25 cellular contexts compared by ENCODE assay signal in the genomic region with DNA sequence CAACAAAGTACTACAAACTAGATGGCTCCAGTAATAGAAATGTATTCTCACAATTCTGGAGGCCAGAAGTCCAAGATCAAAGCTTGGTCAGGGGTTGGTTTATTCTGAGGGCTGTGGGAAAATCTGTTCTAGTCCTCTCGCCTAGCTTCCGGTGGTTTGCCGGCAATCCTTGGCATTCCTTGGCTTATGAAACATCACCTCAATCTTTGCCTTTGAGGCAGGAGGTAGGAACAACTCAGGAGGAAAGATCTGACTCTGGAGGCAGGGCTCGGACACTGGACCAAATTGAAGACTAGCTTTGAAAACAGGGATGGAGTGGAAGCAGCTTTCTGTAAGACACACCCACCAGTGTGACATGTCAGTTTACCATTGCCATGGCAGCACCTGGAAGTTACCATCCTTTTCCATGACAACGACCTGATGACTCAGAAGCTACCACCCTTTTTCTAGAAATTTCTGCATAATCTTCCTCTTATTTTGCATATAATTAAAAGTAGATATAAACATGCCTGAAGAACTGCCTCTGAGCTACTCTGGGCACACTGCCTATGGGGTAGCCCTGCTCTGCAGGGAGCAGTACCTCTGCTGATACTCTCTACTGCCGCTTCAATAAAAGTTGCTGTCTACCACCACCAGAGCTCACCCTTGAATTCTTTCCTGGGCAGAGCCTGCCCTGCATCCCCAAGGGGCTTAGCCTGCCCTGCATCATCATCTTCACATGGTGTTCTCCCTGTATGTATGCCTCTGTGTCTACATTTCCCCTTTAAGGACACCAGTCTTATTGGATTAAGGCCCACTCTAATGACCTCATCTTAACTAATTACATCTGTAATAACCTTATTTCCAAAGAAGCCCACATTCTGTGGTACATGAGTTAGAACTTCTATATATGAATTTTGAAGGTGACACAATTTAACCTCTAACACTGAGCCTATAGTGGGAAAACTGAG. TPM values are rescaled to one million over a fixed set of nuclear protein-coding genes. Genes with fewer than 3 reads are reported as not detected.
DNase-seq lines count a peak whose midpoint lies in the region; FAIRE-seq and TF ChIP-seq lines count a peak whose summit lies in the region.
"Had no signal": no experiment of that assay in that cellular context is flagged by ENCODE, and none has a peak within 500 bp of the region (broad histone marks: within the 10 kb centered on the region; RNA-seq: fewer than 3 reads in every experiment).

No MANE protein-coding gene starts in this region.

- H3K4me1 ChIP-seq in HEK293 (ENCODE audit: control insufficient read depth, insufficient read depth, low read length) (no peaks in the 10 kb centered on the region), mesendoderm (ENCODE audit: control insufficient read depth, low read depth, low read length) (no peaks in the 10 kb centered on the region)
- H3K4me1 ChIP-seq: BLaER1, parathyroid adenoma, tibial nerve had no signal

- no peak overlapping the region for H2BK15ac ChIP-seq in mesendoderm (replicated peaks; ENCODE audit: low read depth)

- DNase-seq in AG10803 (ENCODE audit: low read depth) (peak; percentile 21), astrocyte of the hippocampus (ENCODE audit: low read depth, low spot score) (peak; percentile 76), mesendoderm (peak; percentile 67), NCI-H2029 (lab: John Stamatoyannopoulos, UW) (no peak), NCI-H187 treated with DMSO at 0.1 percent for 48 hours (lab: John Stamatoyannopoulos, UW) (no peak), Kasumi-1 (lab: John Stamatoyannopoulos, UW) (no peak), GM12892 (ENCODE audit: insufficient read length) (no peak)
- DNase-seq: activated CD4-positive, alpha-beta T cell treated with anti-CD3 and anti-CD28 coated beads for 4 hours; activated CD8-positive, alpha-beta memory T cell treated with anti-CD3 and anti-CD28 coated beads for 24 hours; activated T-cell treated with anti-CD3 and anti-CD28 coated beads for 4 hours; effector CD8-positive, alpha-beta T cell; NCI-H1436; NCI-H748 treated with DMSO at 0.1 percent for 48 hours; Peyer's patch; SIG-M5; stimulated activated CD8-positive, alpha-beta memory T cell treated with anti-CD3 and anti-CD28 coated beads, Interleukin-4, amount 100 ng/mL, for 48 hours; SW 1271; T-helper 9 cell had no signal

- H3K4me3 ChIP-seq in AG10803 (ENCODE audit: low read length) = no peak overlapping the region
- H3K4me3 ChIP-seq in HEK293 (ENCODE audit: low read depth, low read length) = no peak overlapping the region
- H3K4me3 ChIP-seq in mesendoderm (ENCODE audit: low read length) = no peak overlapping the region
- H3K4me3 ChIP-seq: BLaER1, coronary artery, Peyer's patch, tibial nerve had no signal

- H3K4me2 ChIP-seq in mesendoderm (ENCODE audit: low read length) = no peak overlapping the region
- H3K4me2 ChIP-seq: BLaER1 had no signal

- H3K79me2 ChIP-seq in mesendoderm (ENCODE audit: control insufficient read depth, insufficient read depth, low read length) = no peaks in the 10 kb centered on the region
- H3K79me2 ChIP-seq: parathyroid adenoma had no signal

- CTCF ChIA-PET in HEK293 (lab: Yijun Ruan, JAX) = interaction anchor here (0.6 kb wide), 1 partner anchor 285 kb away, joined by 3 read pairs; no protein-coding TSS in a partner anchor

- no peak overlapping the region for H4K5ac ChIP-seq in mesendoderm (ENCODE audit: low read length)

- H3K79me1 ChIP-seq in mesendoderm (ENCODE audit: low read length) = no peaks in the 10 kb centered on the region

- H3K4ac ChIP-seq in mesendoderm (ENCODE audit: low read depth, low read length) = no peak overlapping the region

- no peak overlapping the region for H4K8ac ChIP-seq in mesendoderm (ENCODE audit: low read depth, low read length)

- H3K18ac ChIP-seq in mesendoderm (ENCODE audit: low read length) = no peak overlapping the region

- no peaks in the 10 kb centered on the region for H3K27me3 ChIP-seq in mesendoderm (ENCODE audit: insufficient read depth, low read length, poor library complexity)
- H3K27me3 ChIP-seq: BLaER1, Peyer's patch, tibial nerve had no signal

- TF ChIP-seq CTCF in AG10803 (conservative IDR thresholded peaks at IDR 0.05; ENCODE audit: low read length) (no peak), HEK293 (tag by site-specific recombination; IDR thresholded peaks at IDR 0.05) (no peak)

- TF ChIP-seq POLR2A in GM12892 (IDR thresholded peaks at IDR 0.05; ENCODE audit: low read depth, low read length) = no peak

- WGBS in mesendoderm (ENCODE audit: extremely low coverage, insufficient coverage, low lambda C conversion rate) = no CpG with 5 or more reads among the region's 6 CpGs

- H3K23ac ChIP-seq in mesendoderm (ENCODE audit: low read length) = no peak overlapping the region

- H2BK5ac ChIP-seq in mesendoderm (ENCODE audit: low read length) = no peak overlapping the region

- no peak overlapping the region for H2AK5ac ChIP-seq in mesendoderm (ENCODE audit: low read length)

- H3K56ac ChIP-seq in mesendoderm (ENCODE audit: low read length) = no peak overlapping the region

- no peak overlapping the region for H3K27ac ChIP-seq in HEK293 (ENCODE audit: extremely low read depth, low read depth, low read length)
- H3K27ac ChIP-seq in mesendoderm (ENCODE audit: low read depth, low read length) = no peak overlapping the region
- H3K27ac ChIP-seq: BLaER1, coronary artery, parathyroid adenoma, tibial nerve, VCaP had no signal

- POLR2A ChIA-PET in HEK293 (lab: Yijun Ruan, JAX) = no interaction called here

- no peak for FAIRE-seq in GM12892 (lab: Jason Lieb, UNC)
- FAIRE-seq: G401.6 had no signal

- H3K9me3 ChIP-seq in HEK293 (ENCODE audit: control insufficient read depth, insufficient read depth, low read depth, low read length) = no peaks in the 10 kb centered on the region
- H3K9me3 ChIP-seq: BLaER1, Peyer's patch had no signal

- H2BK120ac ChIP-seq in mesendoderm (ENCODE audit: low read depth, low read length) = no peak overlapping the region

- no peak overlapping the region for H3K9ac ChIP-seq in mesendoderm (ENCODE audit: low read length)
- H3K9ac ChIP-seq: BLaER1, parathyroid adenoma had no signal

- H3K36me3 ChIP-seq in HEK293 (ENCODE audit: control insufficient read depth in 2 of 2, insufficient read depth in 1 of 2, low read length in 2 of 2) (no peaks in the 10 kb centered on the region), mesendoderm (ENCODE audit: control insufficient read depth, insufficient read depth, low read length) (no peaks in the 10 kb centered on the region)
- H3K36me3 ChIP-seq: BLaER1, Peyer's patch, tibial nerve had no signal

TF ChIP-seq in HEK293, 187 proteins besides CTCF, POLR2A, EP300 and RAD21 (continues in another document):
- peak; percentile 53; the same call in 1 of the 2 replicates for TF ChIP-seq ZFP69B (tag by site-specific recombination; IDR thresholded peaks at IDR 0.05)
- peak; percentile 73 for TF ChIP-seq ZNF692 (tag by site-specific recombination; IDR thresholded peaks at IDR 0.05)
- no peak for TF ChIP-seq HIC1 (tag by site-specific recombination; IDR thresholded peaks at IDR 0.05)

RNA-seq across cellular contexts. Expression of gene TM4SF4, which starts 38.3 kb away (rescaled TPM):
- polyA plus RNA-seq in mesendoderm (2013, experiment 1 of 2) = not detected
- not detected for polyA plus RNA-seq in mesendoderm (2013, experiment 2 of 2)
- polyA plus RNA-seq in GM12892 (2012; ENCODE audit: missing spikeins) = not detected

RNA-seq across cellular contexts. Expression of gene TM4SF1, which starts 58.8 kb away (rescaled TPM):
- polyA plus RNA-seq in mesendoderm (2013, experiment 1 of 2) = 0.22 TPM
- polyA plus RNA-seq in mesendoderm (2013, experiment 2 of 2) = 0.25 TPM
- polyA plus RNA-seq in GM12892 (2012; ENCODE audit: missing spikeins) = not detected

Comparison
In these comparisons a context has a peak if more than half of its experiments do, and no peak if none do; other contexts are left out.
1. DNase-seq: peak in AG10803 (single experiment), astrocyte of the hippocampus (single experiment) and mesendoderm (single experiment); none in NCI-H2029 (single experiment), NCI-H187 treated with DMSO at 0.1 percent for 48 hours (single experiment), Kasumi-1 (0 of 2) and GM12892 (single experiment).